ENCODE assay signal across 37 cellular contexts in genomic region chr12:124105546-124105945, GRCh38.
"Had no signal": no experiment of that assay in that cellular context is flagged by ENCODE, and none has a peak within 500 bp of the region (broad histone marks: within the 10 kb centered on the region; RNA-seq: fewer than 3 reads in every experiment).

No MANE protein-coding gene starts in this region.

- DNase-seq: activated B cell treated with CpG ODN at 0.5 μM for 24 hours; activated CD4-positive, alpha-beta memory T cell treated with anti-CD3 and anti-CD28 coated beads for 36 hours; activated CD4-positive, alpha-beta T cell treated with anti-CD3 and anti-CD28 coated beads for 4 hours; activated CD4-positive, alpha-beta T cell treated with anti-CD3 and anti-CD28 coated beads, Interleukin-2, amount 10 ng/mL, durations not matched to agents 24 days and 14 days; activated CD4-positive, alpha-beta T cell treated with anti-CD3 and anti-CD28 coated beads, Interleukin-2, amount 50 U/mL, for 1 hour; activated CD4-positive, alpha-beta T cell treated with anti-CD3 and anti-CD28 coated beads, Interleukin-2, amount 50 U/mL, for 4 hours; activated CD4-positive, CD25-positive, alpha-beta regulatory T cell treated with anti-CD3 and anti-CD28 coated beads, Interleukin-2, amount 50 U/mL, for 72 hours; activated CD8-positive, alpha-beta memory T cell treated with anti-CD3 and anti-CD28 coated beads, Interleukin-2, amount 50 U/mL, for 4 hours; activated CD8-positive, alpha-beta T cell treated with anti-CD3 and anti-CD28 coated beads for 36 hours; activated gamma-delta T cell treated with Interleukin-2 at 50 U/mL for 16 hours; activated naive CD4-positive, alpha-beta T cell; activated naive CD4-positive, alpha-beta T cell treated with anti-CD3 and anti-CD28 coated beads for 36 hours; activated naive CD4-positive, alpha-beta T cell treated with anti-CD3 and anti-CD28 coated beads, Interleukin-2, amount 50 U/mL, for 16 hours; activated naive CD8-positive, alpha-beta T cell treated with anti-CD3 and anti-CD28 coated beads for 36 hours; activated T-cell treated with anti-CD3 and anti-CD28 coated beads for 4 hours; activated T-cell treated with anti-CD3 and anti-CD28 coated beads, Interleukin-2, amount 50 U/mL, for 1 hour; activated T-cell treated with anti-CD3 and anti-CD28 coated beads, Interleukin-2, amount 50 U/mL, for 4 hours; activated T-cell treated with anti-CD3 and anti-CD28 coated beads, Interleukin-2, amount 50 U/mL, for 72 hours; amygdala; anterior cingulate cortex; caudate nucleus; cerebellar nuclear complex; T-helper 1 cell; T-helper 2 cell; T-helper 9 cell had no signal

- H3K36me3 Mint-ChIP-seq: activated CD4-positive, alpha-beta memory T cell treated with anti-CD3 and anti-CD28 coated beads for 36 hours; activated naive CD4-positive, alpha-beta T cell treated with anti-CD3 and anti-CD28 coated beads, Interleukin-2, amount 50 U/mL, for 72 hours; activated naive CD8-positive, alpha-beta T cell treated with anti-CD3 and anti-CD28 coated beads for 36 hours had no signal

- H3K36me3 ChIP-seq: ascending aorta, cardiac muscle cell had no signal

- H3K27ac Mint-ChIP-seq: activated B cell treated with CpG ODN at 0.5 μM for 24 hours; activated CD4-positive, alpha-beta memory T cell treated with anti-CD3 and anti-CD28 coated beads for 36 hours; activated CD4-positive, alpha-beta T cell treated with anti-CD3 and anti-CD28 coated beads, Interleukin-2, amount 10 ng/mL, durations not matched to agents 24 days and 14 days; activated CD8-positive, alpha-beta T cell treated with anti-CD3 and anti-CD28 coated beads for 36 hours; activated naive CD4-positive, alpha-beta T cell treated with anti-CD3 and anti-CD28 coated beads for 36 hours; activated naive CD8-positive, alpha-beta T cell treated with anti-CD3 and anti-CD28 coated beads for 36 hours; activated T-cell treated with anti-CD3 and anti-CD28 coated beads, Interleukin-2, amount 50 U/mL, for 72 hours; activated T-helper 1 cell treated with anti-CD3 and anti-CD28 coated beads, Interleukin-12 subunit alpha, Interleukin-12 subunit beta, Interleukin-2, Interleukin-4 antibody, amounts not matched to agents 30 ng/mL and 10 ng/mL and 1 ng/mL, durations not matched to agents 14 hours and 24 hours and 36 hours; activated T-helper 17 cell treated with anti-CD3 and anti-CD28 coated beads, Interleukin-2, amount 50 U/mL, for 72 hours; brain; T-helper 1 cell treated with Interleukin-12 subunit alpha and Interleukin-12 subunit beta and Interleukin-4 antibody, amounts not matched to agents 30 μg/mL and 1 μg/mL, for 36 hours; T-helper 2 cell treated with Interferon-gamma antibody and Interleukin-4, amounts not matched to agents 5 μg/mL and 100 μg/mL, for 36 hours had no signal

- H3K4me1 ChIP-seq: ascending aorta had no signal

- H3K4me3 Mint-ChIP-seq: activated B cell treated with CpG ODN at 0.5 μM for 24 hours; activated CD4-positive, alpha-beta memory T cell treated with anti-CD3 and anti-CD28 coated beads for 36 hours; activated CD4-positive, alpha-beta T cell treated with anti-CD3 and anti-CD28 coated beads, Interleukin-2, amount 10 ng/mL, durations not matched to agents 24 days and 14 days; activated CD8-positive, alpha-beta T cell treated with anti-CD3 and anti-CD28 coated beads for 36 hours; activated naive CD4-positive, alpha-beta T cell treated with anti-CD3 and anti-CD28 coated beads for 36 hours; activated naive CD8-positive, alpha-beta T cell treated with anti-CD3 and anti-CD28 coated beads for 36 hours; activated T-cell treated with anti-CD3 and anti-CD28 coated beads, Interleukin-2, amount 50 U/mL, for 4 hours; activated T-cell treated with anti-CD3 and anti-CD28 coated beads, Interleukin-2, amount 50 U/mL, for 72 hours; activated T-helper 1 cell treated with anti-CD3 and anti-CD28 coated beads, Interleukin-12 subunit alpha, Interleukin-12 subunit beta, Interleukin-2, Interleukin-4 antibody, amounts not matched to agents 30 ng/mL and 10 ng/mL and 1 ng/mL, durations not matched to agents 14 hours and 24 hours and 36 hours; activated T-helper 17 cell treated with anti-CD3 and anti-CD28 coated beads, Interleukin-2, amount 50 U/mL, for 72 hours; brain; central memory CD8-positive, alpha-beta T cell; T-helper 1 cell treated with Interleukin-12 subunit alpha and Interleukin-12 subunit beta and Interleukin-4 antibody, amounts not matched to agents 30 μg/mL and 1 μg/mL, for 36 hours; T-helper 2 cell treated with Interferon-gamma antibody and Interleukin-4, amounts not matched to agents 5 μg/mL and 100 μg/mL, for 36 hours had no signal

- ATAC-seq: activated CD8-positive, alpha-beta T cell treated with anti-CD3 and anti-CD28 coated beads for 36 hours; activated naive CD4-positive, alpha-beta T cell treated with anti-CD3 and anti-CD28 coated beads, Interleukin-2, amount 50 U/mL, for 72 hours; activated T-cell treated with anti-CD3 and anti-CD28 coated beads, Interleukin-2, amount 50 U/mL, for 4 hours; activated T-cell treated with anti-CD3 and anti-CD28 coated beads, Interleukin-2, amount 50 U/mL, for 72 hours; activated T-helper 17 cell treated with anti-CD3 and anti-CD28 coated beads, Interleukin-2, amount 50 U/mL, for 72 hours had no signal

- H3K4me3 ChIP-seq: ascending aorta, cardiac muscle cell had no signal

- H3K4me1 Mint-ChIP-seq: activated CD4-positive, alpha-beta T cell treated with anti-CD3 and anti-CD28 coated beads, Interleukin-2, amount 10 ng/mL, durations not matched to agents 24 days and 14 days; activated T-helper 17 cell treated with anti-CD3 and anti-CD28 coated beads, Interleukin-2, amount 50 U/mL, for 72 hours; central memory CD8-positive, alpha-beta T cell had no signal

- H3K27me3 ChIP-seq: ascending aorta, cardiac muscle cell had no signal

- FAIRE-seq: bronchial epithelial cell, TTC549 had no signal

- H3K9me3 Mint-ChIP-seq: activated CD4-positive, alpha-beta memory T cell treated with anti-CD3 and anti-CD28 coated beads for 36 hours; activated CD8-positive, alpha-beta T cell treated with anti-CD3 and anti-CD28 coated beads for 36 hours; activated naive CD4-positive, alpha-beta T cell treated with anti-CD3 and anti-CD28 coated beads for 36 hours; activated T-helper 17 cell treated with anti-CD3 and anti-CD28 coated beads, Interleukin-2, amount 50 U/mL, for 72 hours; central memory CD8-positive, alpha-beta T cell; T-helper 1 cell treated with Interleukin-12 subunit alpha and Interleukin-12 subunit beta and Interleukin-4 antibody, amounts not matched to agents 30 μg/mL and 1 μg/mL, for 36 hours had no signal

- H3K27me3 Mint-ChIP-seq: activated B cell treated with CpG ODN at 0.5 μM for 24 hours; activated CD4-positive, alpha-beta memory T cell treated with anti-CD3 and anti-CD28 coated beads for 36 hours; activated CD4-positive, alpha-beta T cell treated with anti-CD3 and anti-CD28 coated beads, Interleukin-2, amount 10 ng/mL, durations not matched to agents 24 days and 14 days; activated CD8-positive, alpha-beta T cell treated with anti-CD3 and anti-CD28 coated beads for 36 hours; activated naive CD8-positive, alpha-beta T cell treated with anti-CD3 and anti-CD28 coated beads for 36 hours had no signal

- H3K27ac ChIP-seq: ascending aorta, cardiac muscle cell, VCaP had no signal
